Comparison of ENCODE assay signal across 11 cellular contexts in genomic region chr1:28860332-28861073, GRCh38. TPM values are rescaled to one million over a fixed set of nuclear protein-coding genes. Genes with fewer than 3 reads are reported as not detected.
DNase-seq lines count a peak whose midpoint lies in the region; ATAC-seq and TF ChIP-seq lines count a peak whose summit lies in the region.
"Had no signal": no experiment of that assay in that cellular context is flagged by ENCODE, and none has a peak within 500 bp of the region (broad histone marks: within the 10 kb centered on the region; RNA-seq: fewer than 3 reads in every experiment).

No MANE protein-coding gene starts in this region.

- 45 to 75% methylated on average over 2 to 3 of the region's 3 CpGs for WGBS in transverse colon (ENCODE audit: low coverage in 1 of 2), 2 donors
- 84 to 91% methylated on average over 3 of the region's 3 CpGs for WGBS in thyroid gland, 2 donors

- peak overlapping the region in 1 of 4 donors; percentile 46 for H3K27ac ChIP-seq in transverse colon
- H3K27ac ChIP-seq in thyroid gland: no peak overlapping the region

- no peak for DNase-seq in stimulated activated naive CD8-positive, alpha-beta T cell treated with anti-CD3 and anti-CD28 coated beads, Interleukin-15, Interleukin-2, amounts not matched to agents 100 U/mL and 50 U/mL, for 24 hours
- DNase-seq in stimulated activated naive CD8-positive, alpha-beta T cell treated with anti-CD3 and anti-CD28 coated beads, Interleukin-15, amount 100 ng/mL, for 72 hours: no peak
- DNase-seq in NCI-H2171 treated with DMSO at 0.1 percent for 48 hours (lab: John Stamatoyannopoulos, UW) (peak; percentile 89), epithelial cell of esophagus (ENCODE audit: low read depth) (peak; percentile 82), transverse colon (peak; percentile 13), thyroid gland (no peak), UCSD-AML1 (lab: John Stamatoyannopoulos, UW; ENCODE audit: unreplicated experiment) (no peak)
- DNase-seq: activated gamma-delta T cell treated with Interleukin-2 at 50 U/mL for 16 hours; stimulated activated CD4-positive, alpha-beta T cell treated with anti-CD3 and anti-CD28 coated beads, Interleukin-2, amount 100 ng/mL, for 48 hours had no signal

- no peak for TF ChIP-seq CTCF in epithelial cell of esophagus (IDR thresholded peaks at IDR 0.05; ENCODE audit: insufficient read depth, low read depth, low read length, missing control alignments)
- no peak for TF ChIP-seq CTCF in transverse colon (IDR thresholded peaks at IDR 0.05)
- TF ChIP-seq CTCF in thyroid gland (IDR thresholded peaks at IDR 0.05): no peak

- TF ChIP-seq EP300 in transverse colon (IDR thresholded peaks at IDR 0.05; ENCODE audit: low read depth): no peak

- TF ChIP-seq POLR2A in transverse colon (IDR thresholded peaks at IDR 0.05): no peak
- no peak for TF ChIP-seq POLR2A in thyroid gland (IDR thresholded peaks at IDR 0.05)

- H3K27me3 Mint-ChIP-seq in stimulated activated naive CD8-positive, alpha-beta T cell treated with anti-CD3 and anti-CD28 coated beads, Interleukin-15, amount 100 ng/mL, for 72 hours: peaks cover 13% of the 10 kb centered on the region

- no peaks in the 10 kb centered on the region for H3K9me3 Mint-ChIP-seq in stimulated activated naive CD8-positive, alpha-beta T cell treated with anti-CD3 and anti-CD28 coated beads, Interleukin-15, amount 100 ng/mL, for 72 hours

- no peak overlapping the region for H3K4me3 Mint-ChIP-seq in stimulated activated naive CD8-positive, alpha-beta T cell treated with anti-CD3 and anti-CD28 coated beads, Interleukin-15, amount 100 ng/mL, for 72 hours

- H3K9me3 ChIP-seq in transverse colon: no peaks in the 10 kb centered on the region
- no peaks in the 10 kb centered on the region for H3K9me3 ChIP-seq in thyroid gland
- H3K9me3 ChIP-seq: HAP-1 had no signal

- H3K4me3 ChIP-seq in epithelial cell of esophagus (ENCODE audit: low read length) (no peak overlapping the region), transverse colon (no peak overlapping the region), thyroid gland (replicated peaks in 1 of 3) (no peak overlapping the region)
- H3K4me3 ChIP-seq: HAP-1 had no signal

- in situ Hi-C loops in transverse colon (cut with MboI; ENCODE audit: low pct_ligation_motif_present in 1 of 4, low pct_unique_long_range_greater_than_20kb in 1 of 4, low sequenced_read_pairs in 3 of 4): no loop called here

- H3K36me3 ChIP-seq in transverse colon (no peaks in the 10 kb centered on the region), thyroid gland (no peaks in the 10 kb centered on the region)
- H3K36me3 ChIP-seq: HAP-1 had no signal

- ATAC-seq in stimulated activated naive CD8-positive, alpha-beta T cell treated with anti-CD3 and anti-CD28 coated beads, Interleukin-15, Interleukin-2, amounts not matched to agents 100 U/mL and 50 U/mL, for 24 hours: peak; percentile 17
- no peak for ATAC-seq in stimulated activated naive CD8-positive, alpha-beta T cell treated with anti-CD3 and anti-CD28 coated beads, Interleukin-15, amount 100 ng/mL, for 72 hours
- no peak for ATAC-seq in GM18517 (IDR thresholded peaks at IDR 0.05; ENCODE audit: unreplicated experiment)

- peaks cover under 1% of the 10 kb centered on the region for H3K4me1 Mint-ChIP-seq in stimulated activated naive CD8-positive, alpha-beta T cell treated with anti-CD3 and anti-CD28 coated beads, Interleukin-15, amount 100 ng/mL, for 72 hours

- H3K27ac Mint-ChIP-seq in stimulated activated naive CD8-positive, alpha-beta T cell treated with anti-CD3 and anti-CD28 coated beads, Interleukin-15, amount 100 ng/mL, for 72 hours: no peak overlapping the region

- H3K27me3 ChIP-seq in transverse colon: no peaks in the 10 kb centered on the region
- no peaks in the 10 kb centered on the region for H3K27me3 ChIP-seq in thyroid gland

- intact Hi-C loops in transverse colon (cut with DNase I; ENCODE audit: low total_unique reads): no loop called here
- intact Hi-C loops in thyroid gland (cut with DNase I): no loop called here

- H3K4me1 ChIP-seq in transverse colon: peaks cover 0 to 11% (median 4%) of the 10 kb centered on the region in 4 donors
- H3K4me1 ChIP-seq in thyroid gland: no peaks in the 10 kb centered on the region

RNA-seq across cellular contexts. Expression of gene OPRD1, which starts 48.5 kb away (rescaled TPM):
- total RNA-seq in transverse colon (under 1 TPM in 1 of 4 donors, not detected in 3; under 0.01 TPM), thyroid gland (under 1 TPM in 1 of 4 donors, not detected in 3; 0.24 TPM)

RNA-seq across cellular contexts. Expression of gene EPB41, which starts 53.9 kb away (rescaled TPM):
- 100 to 1,000 TPM in 1 of 4 donors, 10 to 100 TPM in 3; 71.6 to 117 (median 92.6) TPM for total RNA-seq in transverse colon
- total RNA-seq in thyroid gland: 100 to 1,000 TPM in 1 of 4 donors, 10 to 100 TPM in 3; 59.7 to 102 (median 80.2) TPM

Comparison
In these comparisons a context has a peak if more than half of its experiments do, and no peak if none do; other contexts are left out.
1. DNase-seq: peak in NCI-H2171 treated with DMSO at 0.1 percent for 48 hours (single experiment), epithelial cell of esophagus (single experiment) and transverse colon (single experiment); none in stimulated activated naive CD8-positive, alpha-beta T cell treated with anti-CD3 and anti-CD28 coated beads, Interleukin-15, Interleukin-2, amounts not matched to agents 100 U/mL and 50 U/mL, for 24 hours (single experiment), stimulated activated naive CD8-positive, alpha-beta T cell treated with anti-CD3 and anti-CD28 coated beads, Interleukin-15, amount 100 ng/mL, for 72 hours (0 of 2), thyroid gland (0 of 2) and UCSD-AML1 (single experiment).